8 cellular contexts compared by ENCODE assay signal in the genomic region with DNA sequence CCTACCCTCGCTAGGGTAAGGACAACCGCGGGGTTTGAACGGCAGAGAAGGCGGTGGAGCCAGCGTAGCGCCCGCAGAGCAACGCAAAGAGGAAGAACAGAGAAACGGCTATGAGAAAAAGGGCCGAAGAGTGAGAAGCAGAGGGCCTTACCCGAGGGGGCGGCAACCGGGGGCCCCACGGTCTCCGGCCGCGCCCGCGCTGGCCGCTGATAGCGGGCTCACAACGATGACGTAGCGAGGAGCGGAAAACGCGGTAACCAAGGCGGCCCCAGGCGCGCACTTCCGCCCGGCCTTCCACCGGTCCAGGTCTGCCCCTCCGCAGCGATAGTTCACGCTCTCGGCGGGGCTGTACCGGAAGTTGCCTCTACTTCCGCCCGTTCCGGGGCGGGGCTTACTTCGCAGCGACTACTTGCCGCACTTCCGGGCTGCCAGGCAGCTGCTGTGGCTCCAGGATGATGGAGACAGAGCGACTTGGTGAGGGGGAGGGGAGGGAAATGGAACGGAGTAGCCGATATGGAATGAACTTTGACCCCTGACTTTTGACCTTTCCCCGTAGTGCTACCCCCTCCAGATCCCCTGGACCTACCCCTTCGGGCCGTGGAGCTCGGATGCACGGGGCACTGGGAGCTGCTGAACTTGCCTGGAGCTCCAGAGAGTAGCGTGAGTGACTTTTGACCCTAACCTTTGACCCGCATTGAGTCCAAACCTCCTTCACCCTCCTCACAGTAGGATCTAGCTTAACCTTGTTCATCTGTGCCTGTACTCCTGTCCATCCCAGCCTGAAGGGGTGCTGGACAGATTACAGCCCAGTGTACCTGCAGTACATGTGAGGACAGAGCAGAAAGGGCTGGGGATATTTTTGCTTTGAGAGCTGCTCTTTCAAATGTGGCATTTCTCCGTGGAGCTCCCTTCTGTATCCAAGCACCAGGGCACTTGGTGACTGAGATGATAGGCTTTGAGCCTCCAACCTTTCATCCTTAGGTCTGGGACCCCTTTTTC. TPM values are rescaled to one million over a fixed set of nuclear protein-coding genes. Genes with fewer than 3 reads are reported as not detected.
DNase-seq lines count a peak whose midpoint lies in the region; ATAC-seq lines count a peak whose summit lies in the region.

A gene with protein sequence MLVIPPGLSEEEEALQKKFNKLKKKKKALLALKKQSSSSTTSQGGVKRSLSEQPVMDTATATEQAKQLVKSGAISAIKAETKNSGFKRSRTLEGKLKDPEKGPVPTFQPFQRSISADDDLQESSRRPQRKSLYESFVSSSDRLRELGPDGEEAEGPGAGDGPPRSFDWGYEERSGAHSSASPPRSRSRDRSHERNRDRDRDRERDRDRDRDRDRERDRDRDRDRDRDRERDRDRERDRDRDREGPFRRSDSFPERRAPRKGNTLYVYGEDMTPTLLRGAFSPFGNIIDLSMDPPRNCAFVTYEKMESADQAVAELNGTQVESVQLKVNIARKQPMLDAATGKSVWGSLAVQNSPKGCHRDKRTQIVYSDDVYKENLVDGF (minus strand): TSS at position 231 of the 999 bp plus-strand sequence. CDS start 525 bp downstream, outside the sequence.
TSS of gene SKIC2 (plus strand) at position 435 of the 999 bp plus-strand sequence. CDS start at position 453, 18 bp downstream.

- H3K4me3 Mint-ChIP-seq in activated CD8-positive, alpha-beta memory T cell treated with anti-CD3 and anti-CD28 coated beads, Interleukin-2, amount 10 ng/mL, durations not matched to agents 7 days and 5 days: peak within 1 kb of the TSS; percentile 95

- no peak within 1 kb of the TSS for H4K5ac ChIP-seq in mesendoderm (ENCODE audit: low read length)

- H2AK5ac ChIP-seq in mesendoderm (ENCODE audit: low read length): peak within 1 kb of the TSS; percentile 91

- H3K18ac ChIP-seq in mesendoderm (ENCODE audit: low read length): no peak within 1 kb of the TSS

- H2BK5ac ChIP-seq in mesendoderm (ENCODE audit: low read length): no peak within 1 kb of the TSS

- peak; percentile 93 for ATAC-seq in GM21381 (IDR thresholded peaks at IDR 0.05; ENCODE audit: unreplicated experiment)
- ATAC-seq in activated CD8-positive, alpha-beta memory T cell treated with anti-CD3 and anti-CD28 coated beads, Interleukin-2, amount 10 ng/mL, durations not matched to agents 7 days and 5 days: peak; percentile 98

- no peak within 1 kb of the TSS for H3K27ac ChIP-seq in mesendoderm (ENCODE audit: low read depth, low read length)

- H3K4me1 ChIP-seq in NT2/D1 (ENCODE audit: insufficient read depth, insufficient read length): no peaks in the 10 kb centered on the region
- peaks cover 13% of the 10 kb centered on the region for H3K4me1 ChIP-seq in endocrine pancreas (ENCODE audit: control insufficient read depth, insufficient read depth, low read length)
- peaks cover 5% of the 10 kb centered on the region for H3K4me1 ChIP-seq in mesendoderm (ENCODE audit: control insufficient read depth, low read depth, low read length)

- H3K27me3 Mint-ChIP-seq in activated CD8-positive, alpha-beta memory T cell treated with anti-CD3 and anti-CD28 coated beads, Interleukin-2, amount 10 ng/mL, durations not matched to agents 7 days and 5 days: no peaks in the 10 kb centered on the region

- H3K9me3 Mint-ChIP-seq in activated CD8-positive, alpha-beta memory T cell treated with anti-CD3 and anti-CD28 coated beads, Interleukin-2, amount 10 ng/mL, durations not matched to agents 7 days and 5 days (ENCODE audit: low read depth): no peaks in the 10 kb centered on the region

- H3K9ac ChIP-seq in NT2/D1 (ENCODE audit: insufficient read length, low read depth) (peak within 1 kb of the TSS; percentile 97), endocrine pancreas (ENCODE audit: control insufficient read depth, insufficient read depth, low read length) (peak within 1 kb of the TSS; percentile 70), mesendoderm (ENCODE audit: low read length) (peak within 1 kb of the TSS; percentile 88)

- H3K36me3 ChIP-seq in NT2/D1 (ENCODE audit: insufficient read depth, insufficient read length, low read length) (peaks cover 79% of the 10 kb centered on the region), endocrine pancreas (ENCODE audit: control insufficient read depth, insufficient read depth, low read length) (peaks cover 3% of the 10 kb centered on the region), mesendoderm (ENCODE audit: control insufficient read depth, insufficient read depth, low read length) (peaks cover 4% of the 10 kb centered on the region)

- DNase-seq in COR-L47 (lab: John Stamatoyannopoulos, UW) (peak; percentile 98), HUDEP-2 (lab: John Stamatoyannopoulos, UW; ENCODE audit: unreplicated experiment in 76 of 76) (peak in 74 of 76 experiments; percentile 67 to 100 (median 99)), NT2/D1 (ENCODE audit: low read depth, low spot score) (peak; percentile 88), mesendoderm (peak; percentile 99)
- DNase-seq in activated CD8-positive, alpha-beta memory T cell treated with anti-CD3 and anti-CD28 coated beads, Interleukin-2, amount 10 ng/mL, durations not matched to agents 7 days and 5 days: peak; percentile 99
- DNase-seq in stimulated activated CD8-positive, alpha-beta memory T cell treated with anti-CD3 and anti-CD28 coated beads, Interleukin-15, amount 100 ng/mL, for 1 hour (ENCODE audit: low read depth): peak; percentile 94

- H2BK15ac ChIP-seq in mesendoderm (replicated peaks; ENCODE audit: low read depth): no peak within 1 kb of the TSS

- H4K8ac ChIP-seq in mesendoderm (ENCODE audit: low read depth, low read length): no peak within 1 kb of the TSS

- CTCF ChIA-PET in activated CD8-positive, alpha-beta memory T cell treated with anti-CD3 and anti-CD28 coated beads, Interleukin-2, amount 10 ng/mL, durations not matched to agents 7 days and 5 days (lab: Charles Lee): interaction anchor here (0.6 to 3.0 kb wide), 8 partner anchors 12 to 278 kb away, joined by 3 to 27 read pairs (median 4); partner anchors contain the start of genes DXO, EHMT2 and LY6G5C

- H3K79me1 ChIP-seq in mesendoderm (ENCODE audit: low read length): peaks cover 18% of the 10 kb centered on the region

- H2BK120ac ChIP-seq in mesendoderm (ENCODE audit: low read depth, low read length): no peak within 1 kb of the TSS

- H3K79me2 ChIP-seq in mesendoderm (ENCODE audit: control insufficient read depth, insufficient read depth, low read length): peaks cover 18% of the 10 kb centered on the region

- peaks cover 48% of the 10 kb centered on the region for H3K36me3 Mint-ChIP-seq in activated CD8-positive, alpha-beta memory T cell treated with anti-CD3 and anti-CD28 coated beads, Interleukin-2, amount 10 ng/mL, durations not matched to agents 7 days and 5 days

- peak within 1 kb of the TSS; percentile 100 for H3K4me2 ChIP-seq in mesendoderm (ENCODE audit: low read length)

- peak within 1 kb of the TSS; percentile 99 for H3K27ac Mint-ChIP-seq in activated CD8-positive, alpha-beta memory T cell treated with anti-CD3 and anti-CD28 coated beads, Interleukin-2, amount 10 ng/mL, durations not matched to agents 7 days and 5 days

- H3K23ac ChIP-seq in mesendoderm (ENCODE audit: low read length): no peak within 1 kb of the TSS

- H3K9me3 ChIP-seq in NT2/D1 (ENCODE audit: insufficient read depth, low read length) (no peaks in the 10 kb centered on the region), endocrine pancreas (ENCODE audit: control insufficient read depth, low read length) (no peaks in the 10 kb centered on the region)

- H3K4me1 Mint-ChIP-seq in activated CD8-positive, alpha-beta memory T cell treated with anti-CD3 and anti-CD28 coated beads, Interleukin-2, amount 10 ng/mL, durations not matched to agents 7 days and 5 days: peaks cover 35% of the 10 kb centered on the region

- H3K56ac ChIP-seq in mesendoderm (ENCODE audit: low read length): peak within 1 kb of the TSS; percentile 94

- no peaks in the 10 kb centered on the region for H3K27me3 ChIP-seq in NT2/D1 (ENCODE audit: insufficient read depth, insufficient read length)
- no peaks in the 10 kb centered on the region for H3K27me3 ChIP-seq in endocrine pancreas (ENCODE audit: control insufficient read depth, insufficient read depth, low read length)
- H3K27me3 ChIP-seq in mesendoderm (ENCODE audit: insufficient read depth, low read length, poor library complexity): no peaks in the 10 kb centered on the region

- peak within 1 kb of the TSS; percentile 6 for H3K4ac ChIP-seq in mesendoderm (ENCODE audit: low read depth, low read length)

- no CpG with 5 or more reads among the region's 59 CpGs for WGBS in mesendoderm (ENCODE audit: extremely low coverage, insufficient coverage, low lambda C conversion rate)

- H3K4me3 ChIP-seq in NT2/D1 (ENCODE audit: insufficient read length, low read depth) (peak within 1 kb of the TSS; percentile 96), endocrine pancreas (ENCODE audit: control insufficient read depth, insufficient read depth, low read length) (peak within 1 kb of the TSS; percentile 68), mesendoderm (ENCODE audit: low read length) (peak within 1 kb of the TSS; percentile 92)

RNA-seq across cellular contexts. Expression of the first gene that starts in this region (rescaled TPM):
- total RNA-seq in activated CD8-positive, alpha-beta memory T cell treated with anti-CD3 and anti-CD28 coated beads, Interleukin-2, amount 10 ng/mL, durations not matched to agents 7 days and 5 days: 10 to 100 TPM; 75.7 to 79.7 TPM
- polyA plus RNA-seq in mesendoderm (2013, experiment 1 of 2): 61.2 TPM
- polyA plus RNA-seq in mesendoderm (2013, experiment 2 of 2): 62.3 TPM

RNA-seq across cellular contexts. Expression of gene SKIC2, which starts in this region (rescaled TPM):
- 10 to 100 TPM; 88.2 to 93.2 TPM for total RNA-seq in activated CD8-positive, alpha-beta memory T cell treated with anti-CD3 and anti-CD28 coated beads, Interleukin-2, amount 10 ng/mL, durations not matched to agents 7 days and 5 days
- polyA plus RNA-seq in mesendoderm (2013, experiment 1 of 2): 19.4 TPM
- polyA plus RNA-seq in mesendoderm (2013, experiment 2 of 2): 20.0 TPM
